8 cellular contexts compared by ENCODE assay signal in the genomic region with DNA sequence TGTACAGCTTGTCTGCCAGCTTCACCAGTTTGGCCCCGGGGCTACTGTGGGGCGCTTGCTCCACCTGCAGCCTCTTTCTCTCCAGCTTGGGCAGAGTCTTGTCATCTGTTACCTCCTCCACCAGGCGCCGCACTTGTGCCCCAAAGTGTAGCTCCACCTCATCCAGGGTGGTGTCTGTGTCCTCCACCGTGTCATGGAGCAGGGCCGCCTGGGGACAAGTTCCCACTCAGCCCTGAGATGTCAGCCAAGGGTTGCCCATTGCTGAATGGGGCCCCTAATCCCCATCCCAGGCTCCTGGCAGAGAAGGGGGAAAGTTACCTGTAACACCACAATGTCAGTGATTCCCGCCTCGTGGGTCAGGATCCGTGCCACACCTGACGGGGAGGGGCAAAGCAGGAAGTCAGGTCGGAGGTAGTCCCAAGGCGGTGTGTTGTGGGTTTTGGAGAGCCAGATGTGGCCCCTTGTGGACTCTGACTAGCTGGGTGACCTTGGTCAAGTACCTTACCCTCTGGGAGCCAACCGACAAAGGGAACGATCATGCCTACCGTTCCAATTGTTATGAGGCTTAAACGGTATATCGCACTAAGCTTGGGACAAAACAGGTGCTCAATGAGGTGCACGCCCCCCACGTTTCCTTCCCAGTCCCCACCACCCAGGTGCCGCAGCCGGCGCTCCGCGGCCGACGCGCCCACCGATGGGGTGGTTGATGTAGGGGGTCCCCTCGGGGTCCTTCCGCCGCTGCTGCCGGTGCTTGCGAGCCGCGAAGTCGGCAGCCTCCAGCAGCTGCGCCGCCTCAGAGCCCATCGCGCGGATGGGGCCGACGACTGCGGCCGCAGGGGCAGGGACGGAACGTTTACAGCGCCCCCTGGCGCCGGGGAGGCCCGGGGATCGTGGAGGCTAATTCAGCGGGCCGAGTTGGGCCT. TPM values are rescaled to one million over a fixed set of nuclear protein-coding genes. Genes with fewer than 3 reads are reported as not detected.
DNase-seq lines count a peak whose midpoint lies in the region; TF ChIP-seq lines count a peak whose summit lies in the region.

A gene with protein sequence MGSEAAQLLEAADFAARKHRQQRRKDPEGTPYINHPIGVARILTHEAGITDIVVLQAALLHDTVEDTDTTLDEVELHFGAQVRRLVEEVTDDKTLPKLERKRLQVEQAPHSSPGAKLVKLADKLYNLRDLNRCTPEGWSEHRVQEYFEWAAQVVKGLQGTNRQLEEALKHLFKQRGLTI (minus strand): TSS at position 813 of the 923 bp plus-strand sequence. CDS start 9 bp downstream, at position 804.

- no peak within 1 kb of the TSS for H3K56ac ChIP-seq in H9 (ENCODE audit: insufficient read length, low read depth, low read length)

- H2AFZ ChIP-seq in H9 (ENCODE audit: low read length) (no peak within 1 kb of the TSS), neuronal stem cell (ENCODE audit: low read length) (peak within 1 kb of the TSS; percentile 86)

- no peaks in the 10 kb centered on the region; the same call in 1 of the 2 replicates for H3K79me2 ChIP-seq in H9 (ENCODE audit: insufficient read depth, low read length)

- H3K4me1 ChIP-seq in H9 (ENCODE audit: insufficient read depth, low read length) (no peaks in the 10 kb centered on the region), neuronal stem cell (ENCODE audit: control insufficient read depth in 2 of 2, insufficient read depth in 1 of 2, low read depth in 1 of 2, low read length in 2 of 2) (peaks cover 14 to 15% of the 10 kb centered on the region in 2 donors)

- H3K4ac ChIP-seq in H9 (ENCODE audit: low read depth, low read length) = no peak within 1 kb of the TSS
- no peak within 1 kb of the TSS for H3K4ac ChIP-seq in neuronal stem cell (ENCODE audit: low read length)

- H3K27ac Mint-ChIP-seq in H9 = peak within 1 kb of the TSS; percentile 66 to 96 (median 80); a peak in 5 of 7 replicates

- peaks cover 4 to 11% (median 7%) of the 10 kb centered on the region in 3 experiments; a peak in 6 of 7 replicates for H3K36me3 Mint-ChIP-seq in H9 (ENCODE audit: insufficient read depth in 1 of 3, low read depth in 3 of 3)

- H4K8ac ChIP-seq in H9 (replicated peaks; ENCODE audit: insufficient read length, low read depth, low read length) (no peak within 1 kb of the TSS), neuronal stem cell (ENCODE audit: low read depth, low read length) (no peak within 1 kb of the TSS)

- peak within 1 kb of the TSS; percentile 61 to 88 for H3K4me3 ChIP-seq in neuronal stem cell (ENCODE audit: low read length in 2 of 2)

- H3K27me3 ChIP-seq in H9 (ENCODE audit: insufficient read depth, low read length) = no peaks in the 10 kb centered on the region
- H3K27me3 ChIP-seq in neuronal stem cell (ENCODE audit: control insufficient read depth in 3 of 3, insufficient read depth in 3 of 3, low read depth in 1 of 3, low read length in 3 of 3) = peaks cover 0 to 5% (median 4%) of the 10 kb centered on the region in 3 experiments

- H2BK5ac ChIP-seq in H9 (ENCODE audit: insufficient read length, low read length) (no peak within 1 kb of the TSS), neuronal stem cell (ENCODE audit: low read length) (no peak within 1 kb of the TSS)

- H3K14ac ChIP-seq in H9 (ENCODE audit: insufficient read depth, low read length) = no peak within 1 kb of the TSS
- no peak within 1 kb of the TSS for H3K14ac ChIP-seq in neuronal stem cell (ENCODE audit: low read length)

- H3K18ac ChIP-seq in H9 (ENCODE audit: insufficient read length, low read depth, low read length) (no peak within 1 kb of the TSS), neuronal stem cell (ENCODE audit: low read length) (peak within 1 kb of the TSS; percentile 92)

- no peak within 1 kb of the TSS for H2BK12ac ChIP-seq in H9 (ENCODE audit: insufficient read length, low read depth, low read length)
- no peak within 1 kb of the TSS for H2BK12ac ChIP-seq in neuronal stem cell (ENCODE audit: low read length)

- peaks cover 0 to 9% of the 10 kb centered on the region in 2 donors for H3K36me3 ChIP-seq in neuronal stem cell (replicated peaks in 1 of 2; ENCODE audit: control insufficient read depth in 2 of 2, insufficient read depth in 2 of 2, low read length in 2 of 2)

- H3K23me2 ChIP-seq in H9 (ENCODE audit: insufficient read length, low read depth, low read length, poor library complexity, severe bottlenecking) = peaks cover 14% of the 10 kb centered on the region

- WGBS in H9 (ENCODE audit: extremely low coverage, insufficient read length, low lambda C conversion rate) = no CpG with 5 or more reads among the region's 54 CpGs
- WGBS in neuronal stem cell (ENCODE audit: extremely low coverage in 2 of 2, insufficient read length in 2 of 2, insufficient replicate concordance in 1 of 2), 2 donors = no CpG with 5 or more reads among the region's 54 CpGs

- no peak within 1 kb of the TSS for H3K27ac ChIP-seq in H9 (ENCODE audit: insufficient read length, low read depth, low read length)
- H3K27ac ChIP-seq in neuronal stem cell (replicated peaks; ENCODE audit: low read length) = no peak within 1 kb of the TSS

- H2BK20ac ChIP-seq in H9 (ENCODE audit: low read depth, low read length, poor library complexity, severe bottlenecking) = no peak within 1 kb of the TSS

- H4K5ac ChIP-seq in H9 (ENCODE audit: insufficient read length, low read depth, low read length) = no peak within 1 kb of the TSS

- H3K4me2 ChIP-seq in H9 (ENCODE audit: insufficient read depth, insufficient read length, low read length) = peak within 1 kb of the TSS; percentile 80
- peak within 1 kb of the TSS; percentile 99 for H3K4me2 ChIP-seq in neuronal stem cell (ENCODE audit: insufficient read depth, low read length, poor library complexity, severe bottlenecking)

- peaks cover 11% of the 10 kb centered on the region for H3K27me3 Mint-ChIP-seq in H9 (ENCODE audit: low read depth)

- H3T11ph ChIP-seq in H9 (ENCODE audit: low read length) = no peak within 1 kb of the TSS

- no peak within 1 kb of the TSS for H2BK15ac ChIP-seq in H9 (ENCODE audit: low read depth, low read length)
- H2BK15ac ChIP-seq in neuronal stem cell (ENCODE audit: low read length) = peak within 1 kb of the TSS; percentile 14

- H4K91ac ChIP-seq in H9 (ENCODE audit: insufficient read length, low read depth, low read length) = no peak within 1 kb of the TSS
- H4K91ac ChIP-seq in neuronal stem cell (ENCODE audit: low read depth, low read length, poor library complexity) = no peak within 1 kb of the TSS

- H2BK120ac ChIP-seq in H9 (ENCODE audit: low read depth, low read length, poor library complexity, severe bottlenecking) (no peak within 1 kb of the TSS), neuronal stem cell (ENCODE audit: low read depth, low read length) (peak within 1 kb of the TSS; percentile 68)

- no peaks in the 10 kb centered on the region; a peak in 2 of 5 replicates for H3K9me3 Mint-ChIP-seq in H9

- H3K79me1 ChIP-seq in H9 (ENCODE audit: insufficient read depth, low read depth, low read length, poor library complexity, severe bottlenecking) = no peaks in the 10 kb centered on the region
- no peaks in the 10 kb centered on the region for H3K79me1 ChIP-seq in neuronal stem cell (ENCODE audit: low read depth, low read length)

- peak; percentile 96 for TF ChIP-seq CTCF in H9 (conservative IDR thresholded peaks at IDR 0.05)
- no peak for TF ChIP-seq CTCF in subcutaneous adipose tissue (IDR thresholded peaks at IDR 0.05; ENCODE audit: low read depth)

- no peak within 1 kb of the TSS for H3K23ac ChIP-seq in H9 (ENCODE audit: insufficient read length, low read depth, low read length)
- peak within 1 kb of the TSS; percentile 60 for H3K23ac ChIP-seq in neuronal stem cell (ENCODE audit: low read depth, low read length, poor library complexity)

- H2AK5ac ChIP-seq in H9 (ENCODE audit: insufficient read length, low read length) (no peak within 1 kb of the TSS), neuronal stem cell (ENCODE audit: low read depth, low read length) (peak within 1 kb of the TSS; percentile 33)

- H3K9ac ChIP-seq in H9 (ENCODE audit: extremely low read depth, insufficient read length, low read length) = peak within 1 kb of the TSS; percentile 18
- H3K9ac ChIP-seq in neuronal stem cell (ENCODE audit: low read depth, low read length, poor library complexity) = peak within 1 kb of the TSS; percentile 93

- H3K4me1 Mint-ChIP-seq in H9 = peaks cover 21 to 26% of the 10 kb centered on the region in 2 experiments

- H3K9me3 ChIP-seq in H9 (ENCODE audit: control insufficient read depth, low read depth, low read length) = no peaks in the 10 kb centered on the region
- H3K9me3 ChIP-seq in neuronal stem cell (replicated peaks in 1 of 2; ENCODE audit: control insufficient read depth in 2 of 2, insufficient read depth in 1 of 2, low read depth in 1 of 2, low read length in 2 of 2) = no peaks in the 10 kb centered on the region

- H3K4me3 Mint-ChIP-seq in H9 = peak within 1 kb of the TSS; percentile 90 to 94

- H4K20me1 ChIP-seq in H9 (ENCODE audit: control insufficient read depth, insufficient read depth, insufficient read length) = no peaks in the 10 kb centered on the region

- peak; percentile 83 for DNase-seq in G401 (ENCODE audit: low spot score)
- DNase-seq in H9 = peak; percentile 91
- DNase-seq in M059J (ENCODE audit: low read depth) = peak; percentile 87
- DNase-seq in SIG-M5 treated with dmso at 0.1 percent for 504 hours (lab: John Stamatoyannopoulos, UW; ENCODE audit: unreplicated experiment) = peak; percentile 92
- DNase-seq in activated gamma-delta T cell treated with Interleukin-2 at 50 U/mL for 16 hours = peak; percentile 90
- DNase-seq in foreskin melanocyte = peak; percentile 68
- DNase-seq in neuronal stem cell (ENCODE audit: low spot score) = peak; percentile 86

- in situ Hi-C loops in G401 (cut with HindIII; ENCODE audit: low sequenced_read_pairs) = loop anchor here (25.0 kb wide), 1 partner anchor 95 kb away; no protein-coding TSS in a partner anchor

RNA-seq across cellular contexts. Expression of the gene that starts here (rescaled TPM):
- total RNA-seq in G401 (2014; rRNA removed; shearing (Covaris generic)) = 10.8 and 17.1 TPM in 2 replicates
- total RNA-seq in H9 (2021) (13.2 and 13.3 TPM in 2 replicates), subcutaneous adipose tissue (10 to 100 TPM; 15.6 to 42.4 (median 17.1) TPM)
- 9.9 and 12.4 TPM in 2 replicates for total RNA-seq in M059J (2014; rRNA removed; shearing (Covaris generic))
- 17.1 TPM for polyA plus RNA-seq in neuronal stem cell (2013, experiment 1 of 2)
- polyA plus RNA-seq in neuronal stem cell (2013, experiment 2 of 2) = 16.8 TPM
